Comparison of ENCODE assay signal across 1 cellular context in the genomic region with DNA sequence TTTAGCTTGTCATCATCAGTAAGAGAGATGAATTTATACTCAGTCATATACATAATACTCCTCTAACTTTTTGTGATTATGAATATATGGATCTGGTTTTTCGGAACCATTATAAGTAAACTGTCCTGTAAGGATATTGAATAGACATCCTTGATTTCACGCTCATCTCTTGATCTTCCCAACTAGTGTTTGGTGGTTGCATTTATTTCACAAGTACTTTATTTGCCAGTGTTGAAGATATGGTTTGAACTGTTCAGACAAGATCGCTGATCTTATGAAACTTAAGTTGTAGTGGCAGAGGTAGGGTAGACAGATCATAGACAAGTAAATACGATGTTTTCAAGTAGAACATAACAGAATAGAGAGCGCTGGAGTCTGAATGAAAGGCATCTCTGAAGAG.
TF ChIP-seq lines count a peak whose summit lies in the region.

No MANE protein-coding gene starts in this region.

TF ChIP-seq in GM12878, 131 proteins besides CTCF, POLR2A, EP300 and RAD21:
- no peak for TF ChIP-seq BACH1 (IDR thresholded peaks at IDR 0.05; ENCODE audit: borderline replicate concordance)
- no peak for TF ChIP-seq CBX3 (IDR thresholded peaks at IDR 0.05; ENCODE audit: borderline replicate concordance, low read depth)
- no peak for TF ChIP-seq STAT1 (conservative IDR thresholded peaks at IDR 0.05)
- no peak for TF ChIP-seq SIX5 (IDR thresholded peaks at IDR 0.05; ENCODE audit: low read depth, low read length, severe bottlenecking)
- TF ChIP-seq LARP7 (IDR thresholded peaks at IDR 0.05): no peak
- TF ChIP-seq CEBPB (IDR thresholded peaks at IDR 0.05; ENCODE audit: borderline replicate concordance in 1 of 2, low read depth in 2 of 2, low read length in 2 of 2): no peak
- TF ChIP-seq ELK1 (IDR thresholded peaks at IDR 0.05; ENCODE audit: low read depth, low read length): no peak
- no peak for TF ChIP-seq SUPT20H (IDR thresholded peaks at IDR 0.05; ENCODE audit: borderline replicate concordance, control insufficient read depth, low read depth, low read length)
- no peak for TF ChIP-seq BMI1 (IDR thresholded peaks at IDR 0.05; ENCODE audit: borderline replicate concordance)
- no peak for TF ChIP-seq PML (IDR thresholded peaks at IDR 0.05; ENCODE audit: low read length)
- TF ChIP-seq FOS (IDR thresholded peaks at IDR 0.05; ENCODE audit: borderline replicate concordance, extremely low read depth, insufficient read length): no peak
- TF ChIP-seq E2F4 (IDR thresholded peaks at IDR 0.05; ENCODE audit: low read depth, low read length): no peak
- TF ChIP-seq SMARCA5 (IDR thresholded peaks at IDR 0.05): no peak
TF ChIP-seq in GM12878: peak in this region for 0.
